In genomic region chr2:31581124-31581795, GRCh38 we compare ENCODE assay signal across 31 cellular contexts. TPM values are rescaled to one million over a fixed set of nuclear protein-coding genes. Genes with fewer than 3 reads are reported as not detected.
DNase-seq lines count a peak whose midpoint lies in the region; ATAC-seq and TF ChIP-seq lines count a peak whose summit lies in the region.
"Had no signal": no experiment of that assay in that cellular context is flagged by ENCODE, and none has a peak within 500 bp of the region (broad histone marks: within the 10 kb centered on the region; RNA-seq: fewer than 3 reads in every experiment).

No MANE protein-coding gene starts in this region.

- H3K36me3 ChIP-seq in ES-I3 (ENCODE audit: insufficient read depth, low read length) (no peaks in the 10 kb centered on the region), RWPE2 (ENCODE audit: low read depth) (no peaks in the 10 kb centered on the region), iPS-18a (ENCODE audit: control insufficient read depth, low read depth, low read length) (no peaks in the 10 kb centered on the region), osteoblast (ENCODE audit: insufficient read depth, low read length) (no peaks in the 10 kb centered on the region)
- H3K36me3 ChIP-seq: brain microvascular endothelial cell, Peyer's patch, spleen, upper lobe of right lung had no signal

- H3K4me2 ChIP-seq in osteoblast (ENCODE audit: insufficient read depth, low read length) = no peak overlapping the region

- H3K9me3 ChIP-seq in ES-I3 (ENCODE audit: control insufficient read depth, insufficient read depth, low read length) (no peaks in the 10 kb centered on the region), RWPE2 (ENCODE audit: severe bottlenecking) (no peaks in the 10 kb centered on the region), iPS-18a (ENCODE audit: control insufficient read depth, low read depth, low read length) (no peaks in the 10 kb centered on the region), osteoblast (ENCODE audit: low read depth, low read length) (no peaks in the 10 kb centered on the region)
- H3K9me3 ChIP-seq: Caco-2, Peyer's patch, spleen, upper lobe of right lung had no signal

- TF ChIP-seq CTCF in RWPE2 (IDR thresholded peaks at IDR 0.05; ENCODE audit: poor library complexity, severe bottlenecking) = no peak
- TF ChIP-seq CTCF in osteoblast (IDR thresholded peaks at IDR 0.05; ENCODE audit: extremely low read depth, low read depth, low read length) = no peak

- no peak overlapping the region for H3K4me3 ChIP-seq in RWPE2 (ENCODE audit: severe bottlenecking)
- peak overlapping the region; percentile 62 for H3K4me3 ChIP-seq in iPS-18a (ENCODE audit: low read length)
- H3K4me3 ChIP-seq in osteoblast (ENCODE audit: insufficient read depth, low read length) = no peak overlapping the region
- H3K4me3 ChIP-seq: GM12878, GM23248, K562, Peyer's patch, upper lobe of right lung had no signal

- H3K4me1 ChIP-seq in ES-I3 (ENCODE audit: insufficient read depth, low read length) (0 out of 2 replicates have a peak, but pooled peaks cover 5% of the 10 kb centered on the region), RWPE2 (ENCODE audit: insufficient read depth, poor library complexity, severe bottlenecking) (no peaks in the 10 kb centered on the region), iPS-18a (ENCODE audit: control insufficient read depth, low read depth, low read length) (peaks cover 11% of the 10 kb centered on the region), osteoblast (ENCODE audit: insufficient read depth, low read length) (no peaks in the 10 kb centered on the region)
- H3K4me1 ChIP-seq: Caco-2, Peyer's patch, upper lobe of right lung had no signal

- H4K20me1 ChIP-seq in osteoblast (ENCODE audit: insufficient read depth, low read length) = no peaks in the 10 kb centered on the region

- no peak overlapping the region for H2AFZ ChIP-seq in osteoblast (ENCODE audit: low read length)
- H2AFZ ChIP-seq: GM23248 had no signal

- H3K27me3 ChIP-seq in RWPE2 (ENCODE audit: insufficient read depth, poor library complexity, severe bottlenecking) (peaks cover 67% of the 10 kb centered on the region), iPS-18a (ENCODE audit: control insufficient read depth, insufficient read depth, low read length) (peaks cover 57% of the 10 kb centered on the region), osteoblast (ENCODE audit: insufficient read depth, low read length) (peaks cover 24% of the 10 kb centered on the region)

- H3K27ac ChIP-seq in RWPE2 (ENCODE audit: poor library complexity, severe bottlenecking) = no peak overlapping the region
- H3K27ac ChIP-seq in iPS-18a (ENCODE audit: low read length) = no peak overlapping the region
- no peak overlapping the region for H3K27ac ChIP-seq in osteoblast (ENCODE audit: low read depth, low read length)
- H3K27ac ChIP-seq: brain microvascular endothelial cell, GM23248, Peyer's patch, spleen, upper lobe of right lung had no signal

- DNase-seq in RWPE2 (ENCODE audit: low spot score) (no peak), osteoblast (ENCODE audit: insufficient read length, low spot score, missing footprints) (peak; percentile 58), Kasumi-1 (lab: John Stamatoyannopoulos, UW) (no peak), NCI-H1417 (lab: John Stamatoyannopoulos, UW) (no peak), D341Med (ENCODE audit: low spot score) (no peak)
- DNase-seq: activated B cell treated with CpG ODN at 0.5 μM for 24 hours; activated CD4-positive, alpha-beta T cell treated with anti-CD3 and anti-CD28 coated beads, Interleukin-2, amount 50 U/mL, for 1 hour; activated naive CD4-positive, alpha-beta T cell; activated T-cell treated with anti-CD3 and anti-CD28 coated beads, Interleukin-2, amount 50 U/mL, for 72 hours; brain microvascular endothelial cell; C1 segment of cervical spinal cord; Caco-2; GM23248; MM.1S; naive thymus-derived CD4-positive, alpha-beta T cell; NCI-H1417 treated with DMSO at 0.1 percent for 48 hours; NCI-H2081 treated with DMSO at 0.1 percent for 48 hours; NCI-H226; Peyer's patch; spleen; stimulated activated CD4-positive, alpha-beta T cell treated with anti-CD3 and anti-CD28 coated beads, Interleukin-2, amount 100 ng/mL, for 48 hours; SW 1271; upper lobe of right lung had no signal

- H3K79me2 ChIP-seq in osteoblast (ENCODE audit: insufficient read depth, low read length) = no peaks in the 10 kb centered on the region

- H3K9ac ChIP-seq in ES-I3 (ENCODE audit: low read depth, low read length) (peak overlapping the region; percentile 43; the same call in 1 of the 2 replicates), iPS-18a (ENCODE audit: low read length) (no peak overlapping the region)
- H3K9ac ChIP-seq: GM23248 had no signal

- ATAC-seq in RWPE2 (ENCODE audit: low read depth) = peak; percentile 26; the same call in 1 of the 3 replicates
- no peak for ATAC-seq in GM21723 (IDR thresholded peaks at IDR 0.05; ENCODE audit: unreplicated experiment)
- ATAC-seq: activated T-cell treated with anti-CD3 and anti-CD28 coated beads, Interleukin-2, amount 50 U/mL, for 72 hours; GM12878; K562; naive thymus-derived CD4-positive, alpha-beta T cell had no signal

RNA-seq across cellular contexts. Expression of gene SRD5A2, which starts 0.5 kb away (rescaled TPM):
- not detected in 2 replicates for total RNA-seq in osteoblast
- total RNA-seq: activated B cell treated with CpG ODN at 0.5 μM for 24 hours; activated T-cell treated with anti-CD3 and anti-CD28 coated beads, Interleukin-2, amount 50 U/mL, for 72 hours; Caco-2; epithelial cell of proximal tubule; GM12878; GM23248; K562; mesothelial cell of epicardium; naive thymus-derived CD4-positive, alpha-beta T cell; osteocyte; Peyer's patch; spleen; upper lobe of right lung had no signal
